In genomic region chr4:78552398-78553396, GRCh38 we compare ENCODE assay signal across 2 cellular contexts.
TF ChIP-seq lines count a peak whose summit lies in the region.

No MANE protein-coding gene starts in this region.

TF ChIP-seq in endothelial cell of umbilical vein, 7 proteins besides CTCF, POLR2A, EP300 and RAD21 (continued from another document):
- TF ChIP-seq POLR2AphosphoS5 (IDR thresholded peaks at IDR 0.05; ENCODE audit: insufficient read depth, low read depth, low read length) (peak; percentile 17), EZH2 (IDR thresholded peaks at IDR 0.05; ENCODE audit: borderline replicate concordance, low read depth, low read length, severe bottlenecking) (no peak)
- TF ChIP-seq, protein P1, sequence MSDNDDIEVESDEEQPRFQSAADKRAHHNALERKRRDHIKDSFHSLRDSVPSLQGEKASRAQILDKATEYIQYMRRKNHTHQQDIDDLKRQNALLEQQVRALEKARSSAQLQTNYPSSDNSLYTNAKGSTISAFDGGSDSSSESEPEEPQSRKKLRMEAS (IDR thresholded peaks at IDR 0.05; ENCODE audit: insufficient read depth, insufficient read length): no peak

TF ChIP-seq in neural cell, 6 proteins besides CTCF, POLR2A, EP300 and RAD21 (continued from another document):
- TF ChIP-seq, protein P2, sequence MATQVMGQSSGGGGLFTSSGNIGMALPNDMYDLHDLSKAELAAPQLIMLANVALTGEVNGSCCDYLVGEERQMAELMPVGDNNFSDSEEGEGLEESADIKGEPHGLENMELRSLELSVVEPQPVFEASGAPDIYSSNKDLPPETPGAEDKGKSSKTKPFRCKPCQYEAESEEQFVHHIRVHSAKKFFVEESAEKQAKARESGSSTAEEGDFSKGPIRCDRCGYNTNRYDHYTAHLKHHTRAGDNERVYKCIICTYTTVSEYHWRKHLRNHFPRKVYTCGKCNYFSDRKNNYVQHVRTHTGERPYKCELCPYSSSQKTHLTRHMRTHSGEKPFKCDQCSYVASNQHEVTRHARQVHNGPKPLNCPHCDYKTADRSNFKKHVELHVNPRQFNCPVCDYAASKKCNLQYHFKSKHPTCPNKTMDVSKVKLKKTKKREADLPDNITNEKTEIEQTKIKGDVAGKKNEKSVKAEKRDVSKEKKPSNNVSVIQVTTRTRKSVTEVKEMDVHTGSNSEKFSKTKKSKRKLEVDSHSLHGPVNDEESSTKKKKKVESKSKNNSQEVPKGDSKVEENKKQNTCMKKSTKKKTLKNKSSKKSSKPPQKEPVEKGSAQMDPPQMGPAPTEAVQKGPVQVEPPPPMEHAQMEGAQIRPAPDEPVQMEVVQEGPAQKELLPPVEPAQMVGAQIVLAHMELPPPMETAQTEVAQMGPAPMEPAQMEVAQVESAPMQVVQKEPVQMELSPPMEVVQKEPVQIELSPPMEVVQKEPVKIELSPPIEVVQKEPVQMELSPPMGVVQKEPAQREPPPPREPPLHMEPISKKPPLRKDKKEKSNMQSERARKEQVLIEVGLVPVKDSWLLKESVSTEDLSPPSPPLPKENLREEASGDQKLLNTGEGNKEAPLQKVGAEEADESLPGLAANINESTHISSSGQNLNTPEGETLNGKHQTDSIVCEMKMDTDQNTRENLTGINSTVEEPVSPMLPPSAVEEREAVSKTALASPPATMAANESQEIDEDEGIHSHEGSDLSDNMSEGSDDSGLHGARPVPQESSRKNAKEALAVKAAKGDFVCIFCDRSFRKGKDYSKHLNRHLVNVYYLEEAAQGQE (IDR thresholded peaks at IDR 0.05; ENCODE audit: borderline replicate concordance): no peak
- TF ChIP-seq SMC3 (conservative IDR thresholded peaks at IDR 0.05; ENCODE audit: poor library complexity) (no peak), MXI1 (conservative IDR thresholded peaks at IDR 0.05; ENCODE audit: poor library complexity, severe bottlenecking) (no peak), EZH2 (IDR thresholded peaks at IDR 0.05; ENCODE audit: borderline replicate concordance, insufficient read depth, low read length, poor library complexity, severe bottlenecking) (no peak)
